In genomic region chr6:104306206-104306605, GRCh38 we compare ENCODE assay signal across 24 cellular contexts.
"Had no signal": no experiment of that assay in that cellular context is flagged by ENCODE, and none has a peak within 500 bp of the region (broad histone marks: within the 10 kb centered on the region; RNA-seq: fewer than 3 reads in every experiment).

No MANE protein-coding gene starts in this region.

- ATAC-seq: gastrocnemius medialis; left ventricle myocardium superior; lower lobe of right lung; natural killer cell treated with Interleukin-12 subunit alpha and Interleukin-12 subunit beta and Interleukin-15 and Interleukin-18, amount 100 ng/mL, for 72 hours; pancreas; right lobe of liver; stimulated activated naive CD8-positive, alpha-beta T cell treated with anti-CD3 and anti-CD28 coated beads, Interleukin-15, amount 100 ng/mL, for 72 hours; upper lobe of right lung had no signal

- H3K4me2 ChIP-seq: smooth muscle cell had no signal

- H3K9me3 ChIP-seq: gastrocnemius medialis, lower lobe of right lung, neutrophil, pancreas, right lobe of liver, suprapubic skin, transverse colon, upper lobe of right lung, vagina had no signal

- H3K4me1 Mint-ChIP-seq: memory B cell; stimulated activated naive CD8-positive, alpha-beta T cell treated with anti-CD3 and anti-CD28 coated beads, Interleukin-15, amount 100 ng/mL, for 72 hours had no signal

- H3K4me3 ChIP-seq: dorsolateral prefrontal cortex, gastrocnemius medialis, lower lobe of right lung, pancreas, right lobe of liver, smooth muscle cell, suprapubic skin, transverse colon, upper lobe of right lung, vagina had no signal

- H3K4me1 ChIP-seq: gastrocnemius medialis, lower lobe of right lung, pancreas, right lobe of liver, suprapubic skin, transverse colon, upper lobe of right lung, vagina had no signal

- H3K4me3 Mint-ChIP-seq: memory B cell; natural killer cell treated with Interleukin-12 subunit alpha and Interleukin-12 subunit beta and Interleukin-15 and Interleukin-18, amount 100 ng/mL, for 72 hours; neural crest cell; stimulated activated naive CD8-positive, alpha-beta T cell treated with anti-CD3 and anti-CD28 coated beads, Interleukin-15, amount 100 ng/mL, for 72 hours had no signal

- H3K36me3 Mint-ChIP-seq: memory B cell; natural killer cell treated with Interleukin-12 subunit alpha and Interleukin-12 subunit beta and Interleukin-15 and Interleukin-18, amount 100 ng/mL, for 72 hours had no signal

- H3K27me3 ChIP-seq: gastrocnemius medialis, neutrophil, pancreas, right lobe of liver, suprapubic skin, transverse colon, upper lobe of right lung, vagina had no signal

- H3K36me3 ChIP-seq: gastrocnemius medialis, lower lobe of right lung, neutrophil, pancreas, right lobe of liver, suprapubic skin, transverse colon, upper lobe of right lung, vagina had no signal

- H3K27me3 Mint-ChIP-seq: memory B cell; natural killer cell treated with Interleukin-12 subunit alpha and Interleukin-12 subunit beta and Interleukin-15 and Interleukin-18, amount 100 ng/mL, for 72 hours; progenitor cell of endocrine pancreas; stimulated activated naive CD8-positive, alpha-beta T cell treated with anti-CD3 and anti-CD28 coated beads, Interleukin-15, amount 100 ng/mL, for 72 hours had no signal

- H3K9me3 Mint-ChIP-seq: neural crest cell; stimulated activated naive CD8-positive, alpha-beta T cell treated with anti-CD3 and anti-CD28 coated beads, Interleukin-15, amount 100 ng/mL, for 72 hours had no signal

- DNase-seq: dorsolateral prefrontal cortex; effector CD4-positive, alpha-beta T cell; gastrocnemius medialis; head of caudate nucleus; left ventricle myocardium superior; lower lobe of right lung; pancreas; right lobe of liver; stimulated activated CD4-positive, alpha-beta T cell treated with anti-CD3 and anti-CD28 coated beads, Interleukin-12 subunit alpha, Interleukin-12 subunit beta, amount 100 ng/mL, for 4 hours; stimulated activated CD4-positive, alpha-beta T cell treated with anti-CD3 and anti-CD28 coated beads, Interleukin-1b, Interleukin-23, amount 100 ng/mL, for 48 hours; stimulated activated CD4-positive, alpha-beta T cell treated with anti-CD3 and anti-CD28 coated beads, Interleukin-4, amount 100 ng/mL, for 1 hour; stimulated activated CD8-positive, alpha-beta memory T cell treated with anti-CD3 and anti-CD28 coated beads, Interleukin-4, amount 100 ng/mL, for 48 hours; stimulated activated naive CD4-positive, alpha-beta T cell; stimulated activated naive CD8-positive, alpha-beta T cell treated with anti-CD3 and anti-CD28 coated beads, Interleukin-15, amount 100 ng/mL, for 72 hours; transverse colon; upper lobe of right lung had no signal

- H3K27ac ChIP-seq: dorsolateral prefrontal cortex, gastrocnemius medialis, lower lobe of right lung, neutrophil, pancreas, right lobe of liver, suprapubic skin, transverse colon, upper lobe of right lung, vagina had no signal

- H3K27ac Mint-ChIP-seq: memory B cell; natural killer cell treated with Interleukin-12 subunit alpha and Interleukin-12 subunit beta and Interleukin-15 and Interleukin-18, amount 100 ng/mL, for 72 hours; progenitor cell of endocrine pancreas; stimulated activated naive CD8-positive, alpha-beta T cell treated with anti-CD3 and anti-CD28 coated beads, Interleukin-15, amount 100 ng/mL, for 72 hours had no signal
